Comparison of ENCODE assay signal across 23 cellular contexts in genomic region chr5:58622884-58623871, GRCh38. TPM values are rescaled to one million over a fixed set of nuclear protein-coding genes. Genes with fewer than 3 reads are reported as not detected.
DNase-seq lines count a peak whose midpoint lies in the region; ATAC-seq and TF ChIP-seq lines count a peak whose summit lies in the region.
"Had no signal": no experiment of that assay in that cellular context is flagged by ENCODE, and none has a peak within 500 bp of the region (broad histone marks: within the 10 kb centered on the region; RNA-seq: fewer than 3 reads in every experiment).

No MANE protein-coding gene starts in this region.

- peak; percentile 49 for DNase-seq in NCI-H2171 treated with DMSO at 0.1 percent for 48 hours (lab: John Stamatoyannopoulos, UW)
- no peak for DNase-seq in NCI-H2171 (lab: John Stamatoyannopoulos, UW)
- peak; percentile 24 for DNase-seq in NCI-H69 (lab: John Stamatoyannopoulos, UW)
- no peak for DNase-seq in stimulated activated naive B cell treated with anti-CD40 and anti-IgM and Interleukin-4, amounts not matched to agents 10 μg/mL and 1 μg/mL and 100 μg/mL, for 72 hours
- no peak for DNase-seq in DMS153 treated with DMSO at 0.1 percent for 48 hours (lab: John Stamatoyannopoulos, UW; ENCODE audit: unreplicated experiment)
- DNase-seq in ovary, result no peak
- DNase-seq: 8988T, DMS53, Kasumi-1, NCI-H1092 treated with DMSO at 0.1 percent for 48 hours, NCI-H1436, NCI-H1930, NCI-H526 treated with DMSO at 0.1 percent for 48 hours, SHP77 treated with DMSO at 0.1 percent for 48 hours, SW 1271 had no signal

- TF ChIP-seq CTCF in nephron (IDR thresholded peaks at IDR 0.05; ENCODE audit: unreplicated experiment in 3 of 3), result no peak
- TF ChIP-seq CTCF in ovary (IDR thresholded peaks at IDR 0.05), result no peak

- peak; percentile 58 to 84 for ATAC-seq in stimulated activated naive B cell treated with anti-CD40 and anti-IgM and Interleukin-4, amounts not matched to agents 10 μg/mL and 1 μg/mL and 100 μg/mL, for 72 hours (replicated peaks)
- no peak for ATAC-seq in HG03045 (IDR thresholded peaks at IDR 0.05; ENCODE audit: unreplicated experiment)
- ATAC-seq: HepG2, Panc1 had no signal

- H3K27ac ChIP-seq in ovary, result peak overlapping the region in 1 of 2 donors; percentile 29

- intact Hi-C loops in ovary (cut with DNase I), result loop anchor here in 1 of 4 donors (5.0 kb wide), 1 partner anchor 606 kb away; no protein-coding TSS in a partner anchor

- H3K27ac Mint-ChIP-seq in nephron, result peak overlapping the region; percentile 53 to 85 (median 83)
- peak overlapping the region; percentile 14 for H3K27ac Mint-ChIP-seq in stimulated activated naive B cell treated with anti-CD40 and anti-IgM and Interleukin-4, amounts not matched to agents 10 μg/mL and 1 μg/mL and 100 μg/mL, for 72 hours

- no peak overlapping the region for H3K4me3 Mint-ChIP-seq in nephron
- H3K4me3 Mint-ChIP-seq in stimulated activated naive B cell treated with anti-CD40 and anti-IgM and Interleukin-4, amounts not matched to agents 10 μg/mL and 1 μg/mL and 100 μg/mL, for 72 hours, result no peak overlapping the region

- H3K36me3 Mint-ChIP-seq in nephron (ENCODE audit: low read depth), result no peaks in the 10 kb centered on the region
- no peaks in the 10 kb centered on the region for H3K36me3 Mint-ChIP-seq in stimulated activated naive B cell treated with anti-CD40 and anti-IgM and Interleukin-4, amounts not matched to agents 10 μg/mL and 1 μg/mL and 100 μg/mL, for 72 hours

- TF ChIP-seq POLR2A in ovary (IDR thresholded peaks at IDR 0.05), result no peak

- H3K9me3 ChIP-seq in ovary, result no peaks in the 10 kb centered on the region

- H3K4me1 Mint-ChIP-seq in nephron, result peaks cover 18% of the 10 kb centered on the region
- H3K4me1 Mint-ChIP-seq in stimulated activated naive B cell treated with anti-CD40 and anti-IgM and Interleukin-4, amounts not matched to agents 10 μg/mL and 1 μg/mL and 100 μg/mL, for 72 hours, result peaks cover 8 to 10% of the 10 kb centered on the region in 2 donors

- TF ChIP-seq EP300 in ovary (IDR thresholded peaks at IDR 0.05), result no peak

- no peaks in the 10 kb centered on the region for H3K9me3 Mint-ChIP-seq in nephron
- no peaks in the 10 kb centered on the region for H3K9me3 Mint-ChIP-seq in stimulated activated naive B cell treated with anti-CD40 and anti-IgM and Interleukin-4, amounts not matched to agents 10 μg/mL and 1 μg/mL and 100 μg/mL, for 72 hours

- no peaks in the 10 kb centered on the region for H3K27me3 ChIP-seq in ovary

- 19 to 38% (median 20%) methylated on average over 3 of the region's 3 CpGs for WGBS in ovary, 3 donors

- peaks cover 3% of the 10 kb centered on the region for H3K4me1 ChIP-seq in ovary (ENCODE audit: insufficient read depth)

- no peaks in the 10 kb centered on the region for H3K27me3 Mint-ChIP-seq in nephron (ENCODE audit: low read depth)
- H3K27me3 Mint-ChIP-seq in stimulated activated naive B cell treated with anti-CD40 and anti-IgM and Interleukin-4, amounts not matched to agents 10 μg/mL and 1 μg/mL and 100 μg/mL, for 72 hours, result no peaks in the 10 kb centered on the region

- no peaks in the 10 kb centered on the region for H3K36me3 ChIP-seq in ovary

- no peak overlapping the region for H3K4me3 ChIP-seq in ovary

RNA-seq across cellular contexts. Expression of gene RAB3C, which starts 40.3 kb away (rescaled TPM):
- total RNA-seq in ovary, result 10 to 100 TPM in 1 of 7 donors, 1 to 10 TPM in 3, under 1 TPM in 3; 0.11 to 17.2 (median 2.7) TPM
- 1 to 10 TPM in 1 of 2 donors, under 1 TPM in 1; 0.80 to 3.4 TPM for polyA plus RNA-seq in ovary
- total RNA-seq: HepG2, HT1080, M059J, OCI-LY7 had no signal
- polyA plus RNA-seq: BJ, HepG2 had no signal

Comparison
In these comparisons a context has a peak if more than half of its experiments do, and no peak if none do; other contexts are left out.
1. DNase-seq: peak in NCI-H2171 treated with DMSO at 0.1 percent for 48 hours (single experiment) and NCI-H69 (single experiment); none in NCI-H2171 (single experiment), stimulated activated naive B cell treated with anti-CD40 and anti-IgM and Interleukin-4, amounts not matched to agents 10 μg/mL and 1 μg/mL and 100 μg/mL, for 72 hours (single experiment), DMS153 treated with DMSO at 0.1 percent for 48 hours (single experiment) and ovary (0 of 5).